Comparison of ENCODE assay signal across 17 cellular contexts in genomic region chr6:46216879-46217278, GRCh38. TPM values are rescaled to one million over a fixed set of nuclear protein-coding genes. Genes with fewer than 3 reads are reported as not detected.
A peak's percentile ranks its signal among the peaks of the same experiment; 100 is the strongest.
DNase-seq lines count a peak whose midpoint lies in the region; ATAC-seq and TF ChIP-seq lines count a peak whose summit lies in the region.
"Had no signal": no experiment of that assay in that cellular context is flagged by ENCODE, and none has a peak within 500 bp of the region (broad histone marks: within the 10 kb centered on the region; RNA-seq: fewer than 3 reads in every experiment).

No MANE protein-coding gene starts in this region.

- no peaks in the 10 kb centered on the region for H3K36me3 ChIP-seq in gastrocnemius medialis
- no peaks in the 10 kb centered on the region for H3K36me3 ChIP-seq in thoracic aorta

- H3K27ac Mint-ChIP-seq in activated B cell treated with CpG ODN at 0.5 μM for 24 hours (peak overlapping the region; percentile 93), H9 (no peak overlapping the region)
- H3K27ac Mint-ChIP-seq: CD4-positive, CD25-positive, alpha-beta regulatory T cell; HFFc6 had no signal

- H4K8ac ChIP-seq in H9 (replicated peaks; ENCODE audit: insufficient read length, low read depth, low read length): no peak overlapping the region

- DNase-seq in activated B cell treated with CpG ODN at 0.5 μM for 24 hours (no peak), caudate nucleus (lab: John Stamatoyannopoulos, UW) (no peak), gastrocnemius medialis (no peak), thoracic aorta (ENCODE audit: low spot score) (no peak), H9 (no peak), NCI-H2107 (lab: John Stamatoyannopoulos, UW) (no peak), activated T-cell treated with anti-CD3 and anti-CD28 coated beads for 4 hours (no peak)
- DNase-seq: ACHN; CD4-positive, CD25-positive, alpha-beta regulatory T cell; DMS53; HFFc6; KBM-7; NCI-H1092 treated with DMSO at 0.1 percent for 48 hours; NCI-H1694; NCI-H2171; NCI-H774 had no signal

- H3K27me3 ChIP-seq in gastrocnemius medialis (no peaks in the 10 kb centered on the region), thoracic aorta (replicated peaks; ENCODE audit: insufficient read depth) (no peaks in the 10 kb centered on the region), H9 (ENCODE audit: insufficient read depth, low read length) (no peaks in the 10 kb centered on the region)

- no peak for TF ChIP-seq CTCF in activated B cell treated with CpG ODN at 0.5 μM for 24 hours (IDR thresholded peaks at IDR 0.05)
- TF ChIP-seq CTCF in gastrocnemius medialis (IDR thresholded peaks at IDR 0.05 in 4 of 5, conservative IDR thresholded peaks at IDR 0.05 in 1 of 5): no peak
- no peak for TF ChIP-seq CTCF in thoracic aorta (IDR thresholded peaks at IDR 0.05)
- TF ChIP-seq CTCF in H9 (conservative IDR thresholded peaks at IDR 0.05): no peak

- H3K4me3 ChIP-seq in gastrocnemius medialis (no peak overlapping the region), thoracic aorta (no peak overlapping the region)

- H4K20me1 ChIP-seq in H9 (ENCODE audit: control insufficient read depth, insufficient read depth, insufficient read length): no peaks in the 10 kb centered on the region

- H3K9me3 ChIP-seq in gastrocnemius medialis (no peaks in the 10 kb centered on the region), thoracic aorta (no peaks in the 10 kb centered on the region), H9 (ENCODE audit: control insufficient read depth, low read depth, low read length) (no peaks in the 10 kb centered on the region)

- H3K4me2 ChIP-seq in H9 (ENCODE audit: insufficient read depth, insufficient read length, low read length): no peak overlapping the region

- no peaks in the 10 kb centered on the region for H3K23me2 ChIP-seq in H9 (ENCODE audit: insufficient read length, low read depth, low read length, poor library complexity, severe bottlenecking)

- no peak overlapping the region for H3K4ac ChIP-seq in H9 (ENCODE audit: low read depth, low read length)

- POLR2A ChIA-PET in activated B cell treated with CpG ODN at 0.5 μM for 24 hours (lab: Charles Lee): interaction anchor here (0.7 to 4.6 kb wide), 2 partner anchors 87 to 160 kb away, joined by 4 to 49 read pairs; partner anchors contain the start of gene ENPP4

- H3K4me1 Mint-ChIP-seq in activated B cell treated with CpG ODN at 0.5 μM for 24 hours (peaks cover 54% of the 10 kb centered on the region), H9 (peaks cover 4 to 10% of the 10 kb centered on the region in 2 experiments)
- H3K4me1 Mint-ChIP-seq: CD4-positive, CD25-positive, alpha-beta regulatory T cell had no signal

- H3K14ac ChIP-seq in H9 (ENCODE audit: insufficient read depth, low read length): no peak overlapping the region; the same call in 1 of the 2 replicates

- H3K79me2 ChIP-seq in H9 (ENCODE audit: insufficient read depth, low read length): no peaks in the 10 kb centered on the region

- H3K36me3 Mint-ChIP-seq in activated B cell treated with CpG ODN at 0.5 μM for 24 hours (ENCODE audit: low read depth) (no peaks in the 10 kb centered on the region), H9 (ENCODE audit: insufficient read depth in 1 of 3, low read depth in 3 of 3) (no peaks in the 10 kb centered on the region)
- H3K36me3 Mint-ChIP-seq: CD4-positive, CD25-positive, alpha-beta regulatory T cell had no signal

- no peak overlapping the region for H2BK5ac ChIP-seq in H9 (ENCODE audit: insufficient read length, low read length)

- H3K9me3 Mint-ChIP-seq in activated B cell treated with CpG ODN at 0.5 μM for 24 hours (no peaks in the 10 kb centered on the region), H9 (no peaks in the 10 kb centered on the region)

- H4K5ac ChIP-seq in H9 (ENCODE audit: insufficient read length, low read depth, low read length): no peak overlapping the region

- no peak overlapping the region for H3K9ac ChIP-seq in H9 (ENCODE audit: extremely low read depth, insufficient read length, low read length)

- H2AK5ac ChIP-seq in H9 (ENCODE audit: insufficient read length, low read length): no peak overlapping the region

- peak overlapping the region; percentile 71 for H3K27ac ChIP-seq in caudate nucleus (ENCODE audit: low read depth, low read length)
- H3K27ac ChIP-seq in gastrocnemius medialis: peak overlapping the region in 3 of 4 donors; percentile 11 to 74 (median 52)
- H3K27ac ChIP-seq in thoracic aorta: peak overlapping the region; percentile 88 to 90
- H3K27ac ChIP-seq in H9 (ENCODE audit: insufficient read length, low read depth, low read length): no peak overlapping the region

- H2BK20ac ChIP-seq in H9 (ENCODE audit: low read depth, low read length, poor library complexity, severe bottlenecking): no peak overlapping the region

- WGBS in H9 (ENCODE audit: extremely low coverage, insufficient read length, low lambda C conversion rate): no CpG with 5 or more reads among the region's 2 CpGs

- in situ Hi-C loops in gastrocnemius medialis (cut with MboI; ENCODE audit: low sequenced_read_pairs in 4 of 4): loop anchor here in 3 of 4 donors (10.0 to 25.0 kb wide), 3 partner anchors 122 to 420 kb away; no protein-coding TSS in a partner anchor

- H3K27me3 Mint-ChIP-seq in activated B cell treated with CpG ODN at 0.5 μM for 24 hours (no peaks in the 10 kb centered on the region), H9 (ENCODE audit: low read depth) (peaks cover 39% of the 10 kb centered on the region)

- ATAC-seq in activated B cell treated with CpG ODN at 0.5 μM for 24 hours (ENCODE audit: low read depth) (no peak), gastrocnemius medialis (no peak), thoracic aorta (ENCODE audit: insufficient number of reproducible peaks, low FRiP score, low read depth) (no peak)

- no peak overlapping the region for H4K91ac ChIP-seq in H9 (ENCODE audit: insufficient read length, low read depth, low read length)

- no peak overlapping the region for H2BK120ac ChIP-seq in H9 (ENCODE audit: low read depth, low read length, poor library complexity, severe bottlenecking)

- no peak overlapping the region for H2AFZ ChIP-seq in H9 (ENCODE audit: low read length)

- intact Hi-C loops in activated B cell treated with CpG ODN at 0.5 μM for 24 hours (cut with micrococcal nuclease) (loop anchor here (1.0 to 2.0 kb wide), 3 partner anchors 16 to 87 kb away; no protein-coding TSS in a partner anchor), gastrocnemius medialis (cut with DNase I; ENCODE audit: low total_unique reads) (no loop called here)

- no peak for TF ChIP-seq POLR2A in gastrocnemius medialis (IDR thresholded peaks at IDR 0.05)

- no peak overlapping the region for H3K18ac ChIP-seq in H9 (ENCODE audit: insufficient read length, low read depth, low read length)

- H3T11ph ChIP-seq in H9 (ENCODE audit: low read length): no peak overlapping the region

- H3K4me3 Mint-ChIP-seq in activated B cell treated with CpG ODN at 0.5 μM for 24 hours (no peak overlapping the region), H9 (no peak overlapping the region)
- H3K4me3 Mint-ChIP-seq: CD4-positive, CD25-positive, alpha-beta regulatory T cell; HFFc6 had no signal

- H3K23ac ChIP-seq in H9 (ENCODE audit: insufficient read length, low read depth, low read length): no peak overlapping the region

- H3K79me1 ChIP-seq in H9 (ENCODE audit: insufficient read depth, low read depth, low read length, poor library complexity, severe bottlenecking): no peaks in the 10 kb centered on the region

- CTCF ChIA-PET in activated B cell treated with CpG ODN at 0.5 μM for 24 hours (lab: Charles Lee): interaction anchor here (6.3 to 10.8 kb wide), 2 partner anchors 126 to 193 kb away, joined by 83 to 226 read pairs; no protein-coding TSS in a partner anchor

- H2BK12ac ChIP-seq in H9 (ENCODE audit: insufficient read length, low read depth, low read length): no peak overlapping the region

- no peak overlapping the region for H2BK15ac ChIP-seq in H9 (ENCODE audit: low read depth, low read length)

- peaks cover 5 to 21% of the 10 kb centered on the region in 2 donors for H3K4me1 ChIP-seq in gastrocnemius medialis
- H3K4me1 ChIP-seq in thoracic aorta (ENCODE audit: control insufficient read depth in 1 of 2, low read depth in 2 of 2): peaks cover 25 to 40% of the 10 kb centered on the region in 2 donors
- no peaks in the 10 kb centered on the region for H3K4me1 ChIP-seq in H9 (ENCODE audit: insufficient read depth, low read length)

- H3K56ac ChIP-seq in H9 (ENCODE audit: insufficient read length, low read depth, low read length): no peak overlapping the region

RNA-seq across cellular contexts. Expression of gene ENPP5, which starts 46.1 kb away (rescaled TPM):
- total RNA-seq in activated B cell treated with CpG ODN at 0.5 μM for 24 hours: 0.44 and 0.71 TPM in 2 replicates
- total RNA-seq in gastrocnemius medialis: 10 to 100 TPM in 3 of 4 donors, 1 to 10 TPM in 1; 9.9 to 28.3 (median 19.2) TPM
- 1 to 10 TPM; 2.7 to 9.4 TPM for total RNA-seq in thoracic aorta
- total RNA-seq in H9 (2021): 4.6 and 5.1 TPM in 2 replicates
- total RNA-seq: CD4-positive, CD25-positive, alpha-beta regulatory T cell; HFFc6; NCI-H460 had no signal
